Comparison of ENCODE assay signal across 19 cellular contexts in genomic region chr9:17757816-17758215, GRCh38.
A peak's percentile ranks its signal among the peaks of the same experiment; 100 is the strongest.
DNase-seq lines count a peak whose midpoint lies in the region; ATAC-seq, FAIRE-seq and TF ChIP-seq lines count a peak whose summit lies in the region.
"Had no signal": no experiment of that assay in that cellular context is flagged by ENCODE, and none has a peak within 500 bp of the region (broad histone marks: within the 10 kb centered on the region; RNA-seq: fewer than 3 reads in every experiment).

No MANE protein-coding gene starts in this region.

- no peak for TF ChIP-seq CTCF in astrocyte (IDR thresholded peaks at IDR 0.05; ENCODE audit: insufficient read depth, low read depth, low read length)

- H3K27ac Mint-ChIP-seq in astrocyte (ENCODE audit: unreplicated experiment) = no peak overlapping the region
- H3K27ac Mint-ChIP-seq: CD8-positive, alpha-beta memory T cell had no signal

- no peaks in the 10 kb centered on the region for H3K9me3 ChIP-seq in astrocyte (ENCODE audit: insufficient read depth, low read depth, low read length)

- H4K20me1 ChIP-seq in astrocyte (ENCODE audit: insufficient read depth, low read length) = no peaks in the 10 kb centered on the region
- H4K20me1 ChIP-seq: BLaER1 treated with 17β-estradiol and CSF1 and Interleukin-3, amounts not matched to agents 10 nM and 100 nM had no signal

- peak; percentile 56 for ATAC-seq in HG02759 (IDR thresholded peaks at IDR 0.05; ENCODE audit: unreplicated experiment)
- no peak for ATAC-seq in GM21367 (IDR thresholded peaks at IDR 0.05; ENCODE audit: unreplicated experiment)

- no peak overlapping the region for H2AFZ ChIP-seq in astrocyte (ENCODE audit: low read depth, low read length)
- H2AFZ ChIP-seq: PC-9 had no signal

- H3K9me3 Mint-ChIP-seq in astrocyte (ENCODE audit: unreplicated experiment) = peaks cover 3% of the 10 kb centered on the region

- no peak overlapping the region for H3K4me2 ChIP-seq in astrocyte (ENCODE audit: low read length)
- H3K4me2 ChIP-seq: BLaER1 treated with 17β-estradiol and CSF1 and Interleukin-3, amounts not matched to agents 10 nM and 100 nM; PC-9 had no signal

- no peaks in the 10 kb centered on the region for H3K36me3 Mint-ChIP-seq in astrocyte (ENCODE audit: low read depth, unreplicated experiment)
- H3K36me3 Mint-ChIP-seq: CD8-positive, alpha-beta memory T cell had no signal

- no peak overlapping the region for H3K4me3 ChIP-seq in astrocyte (ENCODE audit: insufficient read depth, low read depth, low read length)
- H3K4me3 ChIP-seq: BLaER1 treated with 17β-estradiol and CSF1 and Interleukin-3, amounts not matched to agents 10 nM and 100 nM; PC-9 had no signal

- FAIRE-seq in astrocyte (lab: Jason Lieb, UNC) = no peak
- FAIRE-seq: A204.1, GM12892, H54, HTR-8/SVneo had no signal

- no peaks in the 10 kb centered on the region for H3K4me1 ChIP-seq in astrocyte (ENCODE audit: insufficient read depth, low read length)
- H3K4me1 ChIP-seq: BLaER1 treated with 17β-estradiol and CSF1 and Interleukin-3, amounts not matched to agents 10 nM and 100 nM had no signal

- H3K4me3 Mint-ChIP-seq in astrocyte (ENCODE audit: unreplicated experiment) = no peak overlapping the region
- H3K4me3 Mint-ChIP-seq: CD8-positive, alpha-beta memory T cell had no signal

- H3K27me3 Mint-ChIP-seq in astrocyte (ENCODE audit: low read depth, unreplicated experiment) = no peaks in the 10 kb centered on the region
- H3K27me3 Mint-ChIP-seq: CD8-positive, alpha-beta memory T cell had no signal

- in situ Hi-C loops in ACHN (cut with HindIII; ENCODE audit: low pct_ligation_motif_present, low pct_unique_long_range_greater_than_20kb, low sequenced_read_pairs) = no loop called here

- H3K79me2 ChIP-seq in astrocyte (ENCODE audit: insufficient read depth, low read length) = no peaks in the 10 kb centered on the region

- no peaks in the 10 kb centered on the region for H3K4me1 Mint-ChIP-seq in astrocyte (ENCODE audit: low read depth, unreplicated experiment)
- H3K4me1 Mint-ChIP-seq: CD8-positive, alpha-beta memory T cell had no signal

- H3K36me3 ChIP-seq in astrocyte (ENCODE audit: insufficient read depth, low read length) = no peaks in the 10 kb centered on the region
- H3K36me3 ChIP-seq: BLaER1 treated with 17β-estradiol and CSF1 and Interleukin-3, amounts not matched to agents 10 nM and 100 nM had no signal

- DNase-seq in ACHN (peak; percentile 1), astrocyte (ENCODE audit: low read depth) (peak; percentile 1), kidney tubule cell (ENCODE audit: low spot score) (peak; percentile 86), DMS 273 (lab: John Stamatoyannopoulos, UW; ENCODE audit: unreplicated experiment) (no peak), NCI-H526 (lab: John Stamatoyannopoulos, UW) (no peak), NCI-H1694 treated with DMSO at 0.1 percent for 48 hours (lab: John Stamatoyannopoulos, UW) (no peak)
- DNase-seq: CD8-positive, alpha-beta memory T cell; DMS79 treated with DMSO at 0.1 percent for 48 hours; NCI-H1930; NCI-H2171; NCI-H446; PC-9 had no signal

- no peak overlapping the region for H3K27ac ChIP-seq in astrocyte (ENCODE audit: low read depth, low read length)
- H3K27ac ChIP-seq: BLaER1 treated with 17β-estradiol and CSF1 and Interleukin-3, amounts not matched to agents 10 nM and 100 nM; PC-9 had no signal

- no peak overlapping the region for H3K9ac ChIP-seq in astrocyte (ENCODE audit: low read length)
- H3K9ac ChIP-seq: BLaER1 treated with 17β-estradiol and CSF1 and Interleukin-3, amounts not matched to agents 10 nM and 100 nM had no signal

- H3K27me3 ChIP-seq in astrocyte (ENCODE audit: insufficient read depth, low read length) = no peaks in the 10 kb centered on the region
- H3K27me3 ChIP-seq: BLaER1 treated with 17β-estradiol and CSF1 and Interleukin-3, amounts not matched to agents 10 nM and 100 nM had no signal

Comparison
In these comparisons a context has a peak if more than half of its experiments do, and no peak if none do; other contexts are left out.
1. DNase-seq: peak in ACHN (single experiment), astrocyte (single experiment) and kidney tubule cell (single experiment); none in DMS 273 (single experiment), NCI-H526 (0 of 2) and NCI-H1694 treated with DMSO at 0.1 percent for 48 hours (single experiment).